Comparison of ENCODE assay signal across 17 cellular contexts in genomic region chr12:126588586-126589249, GRCh38.
DNase-seq lines count a peak whose midpoint lies in the region; ATAC-seq and TF ChIP-seq lines count a peak whose summit lies in the region.
"Had no signal": no experiment of that assay in that cellular context is flagged by ENCODE, and none has a peak within 500 bp of the region (broad histone marks: within the 10 kb centered on the region; RNA-seq: fewer than 3 reads in every experiment).

No MANE protein-coding gene starts in this region.

- H3K36me3 ChIP-seq in BLaER1, result no peaks in the 10 kb centered on the region
- H3K36me3 ChIP-seq in lower lobe of right lung, result no peaks in the 10 kb centered on the region
- H3K36me3 ChIP-seq: BE2C, gastroesophageal sphincter, thyroid gland had no signal

- TF ChIP-seq CTCF in lower lobe of right lung (IDR thresholded peaks at IDR 0.05), result no peak
- no peak for TF ChIP-seq CTCF in nephron progenitor cell (IDR thresholded peaks at IDR 0.05)
- TF ChIP-seq CTCF in type B pancreatic cell (conservative IDR thresholded peaks at IDR 0.05), result no peak

- H3K4me2 ChIP-seq in BLaER1, result peak overlapping the region; percentile 30

- no peaks in the 10 kb centered on the region for H4K20me1 ChIP-seq in BLaER1

- H3K27me3 ChIP-seq in BLaER1, result no peaks in the 10 kb centered on the region
- no peaks in the 10 kb centered on the region for H3K27me3 ChIP-seq in lower lobe of right lung (ENCODE audit: low read depth)
- H3K27me3 ChIP-seq: BE2C, thyroid gland had no signal

- H3K27ac ChIP-seq in BLaER1 (no peak overlapping the region), lower lobe of right lung (no peak overlapping the region)
- H3K27ac ChIP-seq: gastroesophageal sphincter, thyroid gland had no signal

- intact Hi-C loops in lower lobe of right lung (cut with DNase I), result no loop called here

- H3K27me3 Mint-ChIP-seq in activated T-cell treated with anti-CD3 and anti-CD28 coated beads, Interleukin-2, amount 50 U/mL, for 24 hours, result no peaks in the 10 kb centered on the region
- peaks cover 6% of the 10 kb centered on the region for H3K27me3 Mint-ChIP-seq in nephron progenitor cell (ENCODE audit: low read depth, poor library complexity)
- no peaks in the 10 kb centered on the region for H3K27me3 Mint-ChIP-seq in type B pancreatic cell
- H3K27me3 Mint-ChIP-seq: activated naive CD4-positive, alpha-beta T cell treated with anti-CD3 and anti-CD28 coated beads, Interleukin-2, amount 50 U/mL, for 24 hours had no signal

- H3K4me1 ChIP-seq in BLaER1 (peaks cover 15% of the 10 kb centered on the region), lower lobe of right lung (peaks cover 13% of the 10 kb centered on the region)
- H3K4me1 ChIP-seq: BE2C, gastroesophageal sphincter, thyroid gland had no signal

- no peaks in the 10 kb centered on the region for H3K9me3 Mint-ChIP-seq in activated T-cell treated with anti-CD3 and anti-CD28 coated beads, Interleukin-2, amount 50 U/mL, for 24 hours
- no peaks in the 10 kb centered on the region for H3K9me3 Mint-ChIP-seq in nephron progenitor cell
- no peaks in the 10 kb centered on the region for H3K9me3 Mint-ChIP-seq in type B pancreatic cell
- H3K9me3 Mint-ChIP-seq: endodermal cell, mesothelial cell of epicardium had no signal

- H3K36me3 Mint-ChIP-seq in activated T-cell treated with anti-CD3 and anti-CD28 coated beads, Interleukin-2, amount 50 U/mL, for 24 hours (ENCODE audit: low read depth), result no peaks in the 10 kb centered on the region
- H3K36me3 Mint-ChIP-seq in nephron progenitor cell (ENCODE audit: low read depth) (no peaks in the 10 kb centered on the region), type B pancreatic cell (no peaks in the 10 kb centered on the region)
- H3K36me3 Mint-ChIP-seq: activated naive CD4-positive, alpha-beta T cell treated with anti-CD3 and anti-CD28 coated beads, Interleukin-2, amount 50 U/mL, for 24 hours; mesothelial cell of epicardium had no signal

- no peak overlapping the region for H3K4me3 Mint-ChIP-seq in activated T-cell treated with anti-CD3 and anti-CD28 coated beads, Interleukin-2, amount 50 U/mL, for 24 hours
- H3K4me3 Mint-ChIP-seq in nephron progenitor cell (no peak overlapping the region), type B pancreatic cell (no peak overlapping the region)
- H3K4me3 Mint-ChIP-seq: activated naive CD4-positive, alpha-beta T cell treated with anti-CD3 and anti-CD28 coated beads, Interleukin-2, amount 50 U/mL, for 24 hours; endodermal cell; mesothelial cell of epicardium had no signal

- H3K9me3 ChIP-seq in BLaER1 (no peaks in the 10 kb centered on the region), lower lobe of right lung (no peaks in the 10 kb centered on the region)
- H3K9me3 ChIP-seq: BE2C, gastroesophageal sphincter, thyroid gland had no signal

- DNase-seq in HT1080 (ENCODE audit: low read depth), result peak; percentile 46
- DNase-seq in activated T-cell treated with anti-CD3 and anti-CD28 coated beads, Interleukin-2, amount 50 U/mL, for 24 hours, result no peak
- no peak for DNase-seq in lower lobe of right lung
- DNase-seq in nephron progenitor cell, result no peak
- no peak for DNase-seq in type B pancreatic cell (ENCODE audit: extremely low spot score, unreplicated experiment)
- DNase-seq in NCI-H1417 treated with DMSO at 0.1 percent for 48 hours (lab: John Stamatoyannopoulos, UW), result no peak
- DNase-seq: BE2C; central memory CD4-positive, alpha-beta T cell; endodermal cell; NCI-H2107; NCI-H82; thyroid gland had no signal

- peaks cover 23% of the 10 kb centered on the region for H3K4me1 Mint-ChIP-seq in activated T-cell treated with anti-CD3 and anti-CD28 coated beads, Interleukin-2, amount 50 U/mL, for 24 hours (ENCODE audit: low read depth)
- H3K4me1 Mint-ChIP-seq in nephron progenitor cell, result peaks cover 13% of the 10 kb centered on the region
- H3K4me1 Mint-ChIP-seq in type B pancreatic cell (ENCODE audit: unreplicated experiment), result no peaks in the 10 kb centered on the region
- H3K4me1 Mint-ChIP-seq: activated naive CD4-positive, alpha-beta T cell treated with anti-CD3 and anti-CD28 coated beads, Interleukin-2, amount 50 U/mL, for 24 hours; mesothelial cell of epicardium had no signal

- peak overlapping the region; percentile 79 for H3K27ac Mint-ChIP-seq in activated T-cell treated with anti-CD3 and anti-CD28 coated beads, Interleukin-2, amount 50 U/mL, for 24 hours
- H3K27ac Mint-ChIP-seq in nephron progenitor cell (no peak overlapping the region), type B pancreatic cell (no peak overlapping the region)
- H3K27ac Mint-ChIP-seq: activated naive CD4-positive, alpha-beta T cell treated with anti-CD3 and anti-CD28 coated beads, Interleukin-2, amount 50 U/mL, for 24 hours; endodermal cell; mesothelial cell of epicardium had no signal

- H3K9ac ChIP-seq in BLaER1, result no peak overlapping the region

- peak; percentile 73 to 92 for ATAC-seq in lower lobe of right lung
- ATAC-seq in HG03159 (IDR thresholded peaks at IDR 0.05; ENCODE audit: unreplicated experiment), result no peak
- ATAC-seq: gastroesophageal sphincter had no signal

- H3K4me3 ChIP-seq in BLaER1 (no peak overlapping the region), lower lobe of right lung (no peak overlapping the region)
- H3K4me3 ChIP-seq: gastroesophageal sphincter, thyroid gland had no signal
